ENCODE assay signal across 10 cellular contexts in the genomic region with DNA sequence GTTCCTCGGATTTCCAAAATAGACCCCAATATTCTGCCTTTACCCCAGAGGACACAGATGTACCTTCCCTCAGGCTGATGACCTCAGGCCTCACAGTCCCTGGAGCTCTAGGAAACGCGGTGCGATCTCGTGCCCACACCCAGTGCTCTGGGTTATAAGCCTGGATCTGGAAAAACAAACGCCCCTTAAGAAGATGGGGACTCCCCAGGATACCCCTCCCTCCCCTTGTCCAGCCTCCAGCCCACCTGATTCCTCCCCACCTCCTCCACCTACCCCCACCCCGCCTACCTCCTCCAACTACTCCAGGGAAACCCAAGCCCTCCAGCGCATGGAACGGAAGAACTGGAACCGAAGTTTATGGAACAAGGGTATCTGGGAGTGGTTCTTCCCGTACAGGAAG.
"Had no signal": no experiment of that assay in that cellular context is flagged by ENCODE, and none has a peak within 500 bp of the region (broad histone marks: within the 10 kb centered on the region; RNA-seq: fewer than 3 reads in every experiment).

No MANE protein-coding gene starts in this region.

- H3K9me3 Mint-ChIP-seq: H9 had no signal

- H3K4me3 Mint-ChIP-seq: GM23338, H9, HFFc6 had no signal

- DNase-seq: GM23248, GOT3, H7, H9, HCEC 1CT, HFFc6 had no signal

- H3K27ac Mint-ChIP-seq: GM23338, H9, HFFc6 had no signal

- H3K4me2 ChIP-seq: GM23338 had no signal

- H2AFZ ChIP-seq: GM23248, GM23338 had no signal

- H3K4me1 Mint-ChIP-seq: GM23338 had no signal

- H3K4me1 ChIP-seq: HAP-1 had no signal

- H3K4me3 ChIP-seq: GM23248, GM23338, HAP-1 had no signal

- H3K9me3 ChIP-seq: HAP-1 had no signal

- FAIRE-seq: H1 had no signal

- ATAC-seq: GM23338, HCT116 had no signal

- H3K9ac ChIP-seq: GM23248 had no signal

- H3K27ac ChIP-seq: GM23248 had no signal
